In the genomic region with DNA sequence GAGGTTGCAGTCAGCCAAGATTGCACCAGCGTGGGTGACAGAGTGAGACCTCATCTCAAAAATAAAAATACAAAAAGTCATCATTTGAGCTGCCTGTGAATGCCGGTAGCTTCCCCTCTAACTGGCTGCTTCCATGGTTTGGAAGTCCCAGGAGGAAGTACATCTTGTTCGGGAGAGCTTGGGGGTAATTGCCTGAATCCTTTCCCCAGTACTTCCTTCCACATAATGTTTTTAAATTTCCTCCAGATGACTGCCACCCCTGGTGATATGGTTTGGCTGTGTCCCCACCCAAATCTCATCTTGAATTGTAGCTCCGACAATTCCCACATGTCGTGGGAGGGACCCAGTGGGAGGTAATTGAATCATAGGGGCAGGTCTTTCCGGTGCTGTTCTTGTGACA, we compare ENCODE assay signal across 33 cellular contexts.
"Had no signal": no experiment of that assay in that cellular context is flagged by ENCODE, and none has a peak within 500 bp of the region (broad histone marks: within the 10 kb centered on the region; RNA-seq: fewer than 3 reads in every experiment).

No MANE protein-coding gene starts in this region.

- H3K4me1 Mint-ChIP-seq: immature natural killer cell, memory B cell, mesothelial cell of epicardium had no signal

- H3K9me3 ChIP-seq: esophagus squamous epithelium, mucosa of descending colon, suprapubic skin, transverse colon, upper lobe of right lung, uterus had no signal

- H3K27ac Mint-ChIP-seq: effector memory CD8-positive, alpha-beta T cell; immature natural killer cell; memory B cell; mesothelial cell of epicardium; progenitor cell of endocrine pancreas had no signal

- H3K9me3 Mint-ChIP-seq: effector memory CD8-positive, alpha-beta T cell had no signal

- H3K9ac ChIP-seq: neural progenitor cell, parathyroid adenoma had no signal

- DNase-seq: cortex of kidney; effector memory CD8-positive, alpha-beta T cell; erythroblast; esophagus squamous epithelium; foreskin melanocyte; glutamatergic neuron; heart right ventricle; hypothalamus; immature natural killer cell; islet precursor cell; kidney glomerular epithelial cell; left colon; mucosa of descending colon; naive thymus-derived CD4-positive, alpha-beta T cell; stimulated activated CD4-positive, alpha-beta T cell treated with anti-CD3 and anti-CD28 coated beads, Interleukin-12 subunit alpha, Interleukin-12 subunit beta, amount 100 ng/mL, for 4 hours; stimulated activated CD4-positive, alpha-beta T cell treated with anti-CD3 and anti-CD28 coated beads, Interleukin-1b, Interleukin-23, amount 100 ng/mL, for 48 hours; stimulated activated CD4-positive, alpha-beta T cell treated with anti-CD3 and anti-CD28 coated beads, Interleukin-4, amount 100 ng/mL, for 1 hour; stimulated activated CD8-positive, alpha-beta memory T cell treated with anti-CD3 and anti-CD28 coated beads, Interleukin-4, amount 100 ng/mL, for 48 hours; stimulated activated naive CD4-positive, alpha-beta T cell; stimulated activated naive CD8-positive, alpha-beta T cell treated with anti-CD3 and anti-CD28 coated beads, Interleukin-15, amount 100 ng/mL, for 72 hours; transverse colon; upper lobe of right lung; uterus had no signal

- H3K4me2 ChIP-seq: neural progenitor cell, smooth muscle cell had no signal

- H3K4me1 ChIP-seq: esophagus squamous epithelium, parathyroid adenoma, suprapubic skin, transverse colon, upper lobe of right lung, uterus had no signal

- H3K4me3 ChIP-seq: esophagus squamous epithelium, heart right ventricle, lung, mucosa of descending colon, neural progenitor cell, smooth muscle cell, suprapubic skin, transverse colon, upper lobe of right lung, uterus had no signal

- H3K27ac ChIP-seq: esophagus squamous epithelium, neural progenitor cell, parathyroid adenoma, suprapubic skin, transverse colon, upper lobe of right lung, uterus had no signal

- H3K27me3 ChIP-seq: heart right ventricle, neural progenitor cell, suprapubic skin, transverse colon, upper lobe of right lung, uterus had no signal

- H2AFZ ChIP-seq: neural progenitor cell, parathyroid adenoma had no signal

- H3K79me2 ChIP-seq: parathyroid adenoma had no signal

- H3K4me3 Mint-ChIP-seq: effector memory CD8-positive, alpha-beta T cell; immature natural killer cell; memory B cell; mesothelial cell of epicardium; nephron; neural progenitor cell; stimulated activated naive CD8-positive, alpha-beta T cell treated with anti-CD3 and anti-CD28 coated beads, Interleukin-15, amount 100 ng/mL, for 72 hours had no signal

- ATAC-seq: effector memory CD8-positive, alpha-beta T cell; left colon; mucosa of descending colon; naive thymus-derived CD4-positive, alpha-beta T cell; sciatic nerve; stimulated activated naive CD8-positive, alpha-beta T cell treated with anti-CD3 and anti-CD28 coated beads, Interleukin-15, amount 100 ng/mL, for 72 hours had no signal

- H3K27me3 Mint-ChIP-seq: stimulated activated naive CD8-positive, alpha-beta T cell treated with anti-CD3 and anti-CD28 coated beads, Interleukin-15, amount 100 ng/mL, for 72 hours had no signal

- H3K36me3 ChIP-seq: esophagus squamous epithelium, heart right ventricle, neural progenitor cell, suprapubic skin, transverse colon, upper lobe of right lung, uterus had no signal

- H3K36me3 Mint-ChIP-seq: immature natural killer cell, mesothelial cell of epicardium, neural progenitor cell had no signal
